ENCODE assay signal across 2 cellular contexts in genomic region chr4:54668031-54668611, GRCh38.
TF ChIP-seq lines count a peak whose summit lies in the region.

No MANE protein-coding gene starts in this region.

TF ChIP-seq in GM23338, 12 proteins besides CTCF, POLR2A, EP300 and RAD21 (continued from another document):
- TF ChIP-seq ZNF462 (CRISPR knock-in tag; IDR thresholded peaks at IDR 0.05) (no peak), ZNF331 (CRISPR knock-in tag; IDR thresholded peaks at IDR 0.05; ENCODE audit: low read depth) (no peak), POLR2AphosphoS5 (IDR thresholded peaks at IDR 0.05; ENCODE audit: low read depth) (no peak), CREB1 (CRISPR knock-in tag; IDR thresholded peaks at IDR 0.05; ENCODE audit: low read depth) (no peak), ZNF114 (CRISPR knock-in tag; IDR thresholded peaks at IDR 0.05) (no peak)
TF ChIP-seq in GM23338: peak in this region for 0.

TF ChIP-seq in WTC11, 78 proteins besides CTCF, POLR2A, EP300 and RAD21 (continued from another document):
- TF ChIP-seq FOXP1 (CRISPR knock-in tag; IDR thresholded peaks at IDR 0.05; ENCODE audit: borderline replicate concordance) (no peak), SMAD3 (CRISPR knock-in tag; IDR thresholded peaks at IDR 0.05; ENCODE audit: borderline replicate concordance) (no peak), ZBTB43 (CRISPR knock-in tag; IDR thresholded peaks at IDR 0.05) (no peak), ATF6 (CRISPR knock-in tag; IDR thresholded peaks at IDR 0.05) (no peak), EMX1 (CRISPR knock-in tag; IDR thresholded peaks at IDR 0.05) (no peak), HMGXB4 (CRISPR knock-in tag; IDR thresholded peaks at IDR 0.05) (no peak), HMGA2 (CRISPR knock-in tag; IDR thresholded peaks at IDR 0.05) (no peak), MYBL2 (CRISPR knock-in tag; IDR thresholded peaks at IDR 0.05) (no peak), E2F5 (CRISPR knock-in tag; IDR thresholded peaks at IDR 0.05) (no peak), ZNF423 (CRISPR knock-in tag; IDR thresholded peaks at IDR 0.05) (no peak)
